In the genomic region with DNA sequence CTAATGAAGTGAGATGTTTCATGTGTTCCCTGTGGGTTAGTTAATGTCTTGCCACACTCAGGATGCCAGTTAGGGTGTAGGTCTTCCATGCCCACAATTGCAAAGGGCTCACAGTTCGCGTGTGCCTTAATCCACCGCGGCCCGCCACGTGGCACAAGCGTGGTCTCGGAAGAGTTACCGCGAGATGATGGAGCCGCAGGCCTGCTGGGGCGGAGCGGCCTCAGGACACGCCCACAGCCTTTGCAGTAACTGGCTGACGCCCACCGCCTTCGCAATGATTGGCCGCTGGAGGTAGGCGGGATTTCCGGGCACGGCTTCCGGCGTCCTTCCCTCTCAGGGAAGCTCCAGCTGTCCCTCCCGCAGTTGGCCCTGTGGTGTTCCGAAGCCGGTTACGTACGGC, we compare ENCODE assay signal across 6 cellular contexts. TPM values are rescaled to one million over a fixed set of nuclear protein-coding genes. Genes with fewer than 3 reads are reported as not detected.
"Had no signal": no experiment of that assay in that cellular context is flagged by ENCODE, and none has a peak within 500 bp of the region (broad histone marks: within the 10 kb centered on the region; RNA-seq: fewer than 3 reads in every experiment).

TSS of gene RBMY1A1 (plus strand) at position 301 of the 400 bp plus-strand sequence. CDS start 2,013 bp downstream, outside the sequence.

RNA-seq across cellular contexts. Expression of gene RBMY1A1, which starts in this region (rescaled TPM):
- total RNA-seq: GM23248, GM23338, H1, H7, H9, HFFc6 had no signal
- polyA plus RNA-seq: GM23248, GM23338, H1 had no signal
